ENCODE assay signal across 33 cellular contexts in genomic region chr18:5369513-5369912, GRCh38.
"Had no signal": no experiment of that assay in that cellular context is flagged by ENCODE, and none has a peak within 500 bp of the region (broad histone marks: within the 10 kb centered on the region; RNA-seq: fewer than 3 reads in every experiment).

No MANE protein-coding gene starts in this region.

- H3K27me3 ChIP-seq: Peyer's patch, SJSA1 had no signal

- H3K4me3 ChIP-seq: Peyer's patch, SJSA1 had no signal

- H3K9me3 ChIP-seq: Peyer's patch, SJSA1 had no signal

- H3K27ac ChIP-seq: Peyer's patch, SJSA1, VCaP had no signal

- FAIRE-seq: bronchial epithelial cell had no signal

- DNase-seq: activated CD4-positive, alpha-beta memory T cell treated with anti-CD3 and anti-CD28 coated beads, Interleukin-2, amount 10 ng/mL, durations not matched to agents 7 days and 5 days; activated CD4-positive, alpha-beta T cell treated with anti-CD3 and anti-CD28 coated beads for 1 hour; activated CD4-positive, alpha-beta T cell treated with anti-CD3 and anti-CD28 coated beads for 48 hours; activated CD4-positive, CD25-positive, alpha-beta regulatory T cell; activated CD8-positive, alpha-beta memory T cell treated with anti-CD3 and anti-CD28 coated beads for 24 hours; activated CD8-positive, alpha-beta memory T cell treated with anti-CD3 and anti-CD28 coated beads, Interleukin-2, amount 10 ng/mL, durations not matched to agents 7 days and 5 days; activated CD8-positive, alpha-beta memory T cell treated with anti-CD3 and anti-CD28 coated beads, Interleukin-2, amount 50 U/mL, for 48 hours; activated effector memory CD4-positive, alpha-beta T cell treated with Interleukin-2 at 50 U/mL for 16 hours; activated naive CD4-positive, alpha-beta T cell treated with anti-CD3 and anti-CD28 coated beads, Interleukin-2, amount 10 ng/mL, durations not matched to agents 7 days and 5 days; activated naive CD8-positive, alpha-beta T cell treated with anti-CD3 and anti-CD28 coated beads, Interleukin-2, amount 50 U/mL, for 24 hours; activated T-cell treated with anti-CD3 and anti-CD28 coated beads, Interleukin-2, amount 50 U/mL, for 48 hours; anterior cingulate cortex; caudate nucleus; cerebellar nuclear complex; NCI-H1105; NCI-H1417 treated with DMSO at 0.1 percent for 48 hours; NCI-H1694; NCI-H1930; NCI-H2081 treated with DMSO at 0.1 percent for 48 hours; NCI-H510A; NCI-H526; NK-92 treated with Interleukin-12 subunit alpha and Interleukin-12 subunit beta, amount 100 ng/mL, for 24 hours; PC-3; Peyer's patch; RPMI8226; SHP77 treated with DMSO at 0.1 percent for 48 hours; SW 1271; T-helper 1 cell; T-helper 2 cell; T-helper 9 cell had no signal

- H3K4me1 ChIP-seq: Peyer's patch, SJSA1 had no signal

- H3K36me3 ChIP-seq: Peyer's patch, SJSA1 had no signal

- ATAC-seq: activated CD8-positive, alpha-beta memory T cell treated with anti-CD3 and anti-CD28 coated beads, Interleukin-2, amount 10 ng/mL, durations not matched to agents 7 days and 5 days; activated naive CD8-positive, alpha-beta T cell treated with anti-CD3 and anti-CD28 coated beads, Interleukin-2, amount 50 U/mL, for 24 hours; PC-3 had no signal
